Comparison of ENCODE assay signal across 8 cellular contexts in genomic region chr10:43203491-43204393, GRCh38.
A peak's percentile ranks its signal among the peaks of the same experiment; 100 is the strongest.
DNase-seq lines count a peak whose midpoint lies in the region; ATAC-seq and TF ChIP-seq lines count a peak whose summit lies in the region.

No MANE protein-coding gene starts in this region.

- H3K27me3 ChIP-seq in adrenal gland (no peaks in the 10 kb centered on the region), aorta (ENCODE audit: control insufficient read depth in 1 of 2, insufficient read depth in 2 of 2, low read length in 1 of 2) (no peaks in the 10 kb centered on the region)

- H3K9me3 ChIP-seq in adrenal gland (replicated peaks in 1 of 3) (no peaks in the 10 kb centered on the region), aorta (ENCODE audit: control insufficient read depth, low read length) (no peaks in the 10 kb centered on the region)

- 70 to 72% (median 72%) methylated on average over 14 to 30 of the region's 30 CpGs for WGBS in adrenal gland, 4 donors
- WGBS in aorta, 2 donors = 64 to 66% methylated on average over 25 to 30 of the region's 30 CpGs

- intact Hi-C loops in adrenal gland (cut with DNase I) = no loop called here
- intact Hi-C loops in left colon (cut with DNase I, micrococcal nuclease) = no loop called here
- intact Hi-C loops in aorta (cut with DNase I) = no loop called here

- peaks cover 4 to 21% of the 10 kb centered on the region in 2 donors for H3K4me1 ChIP-seq in adrenal gland (replicated peaks in 1 of 2)
- H3K4me1 ChIP-seq in aorta (ENCODE audit: control insufficient read depth in 1 of 2, insufficient read depth in 2 of 2, low read length in 2 of 2) = no peaks in the 10 kb centered on the region

- H3K36me3 ChIP-seq in adrenal gland (replicated peaks in 1 of 2) (no peaks in the 10 kb centered on the region), aorta (ENCODE audit: control insufficient read depth in 1 of 2, insufficient read depth in 2 of 2, low read length in 1 of 2) (no peaks in the 10 kb centered on the region)

- no peak for TF ChIP-seq POLR2A in adrenal gland (IDR thresholded peaks at IDR 0.05)

- H3K4me3 ChIP-seq in adrenal gland (no peak overlapping the region), aorta (ENCODE audit: low read length in 2 of 2) (no peak overlapping the region)

- ATAC-seq in HG03045 (IDR thresholded peaks at IDR 0.05; ENCODE audit: unreplicated experiment) (peak; percentile 43), left colon (peak; percentile 57), aorta (ENCODE audit: low FRiP score) (peak; percentile 2)

- TF ChIP-seq CTCF in adrenal gland (IDR thresholded peaks at IDR 0.05) = no peak

- peak; percentile 61 for DNase-seq in DMS153 (lab: John Stamatoyannopoulos, UW)
- peak in 5 of 7 donors; percentile 8 to 48 (median 13) for DNase-seq in adrenal gland
- peak; percentile 26 to 41 for DNase-seq in left colon
- DNase-seq in aorta = peak; percentile 58 to 77
- no peak for DNase-seq in NCI-H2196 (lab: John Stamatoyannopoulos, UW; ENCODE audit: unreplicated experiment)
- no peak for DNase-seq in kidney tubule cell (ENCODE audit: low spot score)
- no peak for DNase-seq in NCI-H2081 (lab: John Stamatoyannopoulos, UW)

- H3K27ac ChIP-seq in adrenal gland (no peak overlapping the region), aorta (ENCODE audit: low read depth in 1 of 2, low read length in 2 of 2) (no peak overlapping the region)

Comparison
In these comparisons a context has a peak if more than half of its experiments do, and no peak if none do; other contexts are left out.
1. DNase-seq: peak in DMS153 (single experiment), adrenal gland (5 of 7), left colon (2 of 2) and aorta (2 of 2); none in NCI-H2196 (single experiment), kidney tubule cell (single experiment) and NCI-H2081 (0 of 2).
2. ATAC-seq: peak in every context shown above with its lines; median percentile 57 in left colon; 43 in HG03045; 2 in aorta.